1 cellular context compared by ENCODE assay signal in genomic region chr17:18260332-18261145, GRCh38.
A peak's percentile ranks its signal among the peaks of the same experiment; 100 is the strongest.
TF ChIP-seq lines count a peak whose summit lies in the region.

Gene MIEF2, plus strand, starts transcription at chr17:18260662. Its CDS starts 2,059 bp downstream, at chr17:18262721.

TF ChIP-seq in HepG2, 621 proteins besides CTCF, POLR2A, EP300 and RAD21 (continued from another document and continues in another):
- TF ChIP-seq SMAD3 (CRISPR knock-in tag; IDR thresholded peaks at IDR 0.05) (peak; percentile 41; the same call in 1 of the 2 replicates), IRF2 (CRISPR knock-in tag; IDR thresholded peaks at IDR 0.05) (peak; percentile 34; the same call in 1 of the 2 replicates), ATF6 (CRISPR knock-in tag; conservative IDR thresholded peaks at IDR 0.05) (no peak), GFI1 (CRISPR knock-in tag; IDR thresholded peaks at IDR 0.05; ENCODE audit: borderline replicate concordance) (0 out of 2 replicates have a peak, but pooled peaks have one; percentile 19), EEA1 (CRISPR knock-in tag; IDR thresholded peaks at IDR 0.05; ENCODE audit: borderline replicate concordance) (peak; percentile 28; the same call in 1 of the 2 replicates), NFE2L1 (CRISPR knock-in tag; IDR thresholded peaks at IDR 0.05; ENCODE audit: borderline replicate concordance) (no peak), ZMAT5 (CRISPR knock-in tag; IDR thresholded peaks at IDR 0.05; ENCODE audit: borderline replicate concordance, low read depth) (no peak), XRCC5 (optimal IDR thresholded peaks at IDR 0.05; ENCODE audit: low read length) (peak; percentile 79), ZNF430 (CRISPR knock-in tag; IDR thresholded peaks at IDR 0.05) (peak; percentile 87; the same call in 1 of the 2 replicates), CEBPG (CRISPR knock-in tag; IDR thresholded peaks at IDR 0.05) (no peak), ZNF337 (CRISPR knock-in tag; IDR thresholded peaks at IDR 0.05; ENCODE audit: borderline replicate concordance, low read depth) (no peak), SALL1 (CRISPR knock-in tag; IDR thresholded peaks at IDR 0.05) (peak; percentile 71), ZNF567 (CRISPR knock-in tag; IDR thresholded peaks at IDR 0.05; ENCODE audit: borderline replicate concordance) (no peak), TEAD3 (CRISPR knock-in tag; optimal IDR thresholded peaks at IDR 0.05; ENCODE audit: borderline replicate concordance) (peak; percentile 96), YY1 (IDR thresholded peaks at IDR 0.05; ENCODE audit: insufficient read depth, insufficient replicate concordance, low read depth, low read length) (no peak), SMARCE1 (IDR thresholded peaks at IDR 0.05; ENCODE audit: borderline replicate concordance) (no peak), CENPX (CRISPR knock-in tag; IDR thresholded peaks at IDR 0.05) (no peak), RBFOX2 (IDR thresholded peaks at IDR 0.05; ENCODE audit: low read depth, low read length) (peak; percentile 85), ZMYM3 (CRISPR knock-in tag; IDR thresholded peaks at IDR 0.05) (peak; percentile 56; the same call in 1 of the 2 replicates), SUZ12 (IDR thresholded peaks at IDR 0.05; ENCODE audit: low read depth, low read length) (no peak), ZNF598 (CRISPR knock-in tag; IDR thresholded peaks at IDR 0.05; ENCODE audit: borderline replicate concordance) (no peak; the same call in 1 of the 2 replicates), TAF15 (IDR thresholded peaks at IDR 0.05; ENCODE audit: low read depth, low read length, poor library complexity, severe bottlenecking) (no peak), PHB2 (IDR thresholded peaks at IDR 0.05; ENCODE audit: partially characterized antibody) (no peak), ARID3A (IDR thresholded peaks at IDR 0.05; ENCODE audit: low read depth, low read length) (no peak), MYPOP (CRISPR knock-in tag; IDR thresholded peaks at IDR 0.05) (peak; percentile 51; the same call in 1 of the 2 replicates), RFX5 (IDR thresholded peaks at IDR 0.05; ENCODE audit: low read depth, low read length) (0 out of 2 replicates have a peak, but pooled peaks have one; percentile 40), CBFB (CRISPR knock-in tag; IDR thresholded peaks at IDR 0.05) (peak; percentile 36), MEIS1 (CRISPR knock-in tag; IDR thresholded peaks at IDR 0.05; ENCODE audit: borderline replicate concordance) (peak; percentile 65; the same call in 1 of the 2 replicates), ZNF569 (CRISPR knock-in tag; IDR thresholded peaks at IDR 0.05; ENCODE audit: borderline replicate concordance) (no peak), HOXA9 (CRISPR knock-in tag; IDR thresholded peaks at IDR 0.05; ENCODE audit: borderline replicate concordance) (peak; percentile 70; the same call in 1 of the 2 replicates), ZNF839 (CRISPR knock-in tag; IDR thresholded peaks at IDR 0.05; ENCODE audit: borderline replicate concordance) (no peak; the same call in 1 of the 2 replicates), ZC3H13 (CRISPR knock-in tag; IDR thresholded peaks at IDR 0.05) (no peak), ZNF775 (CRISPR knock-in tag; IDR thresholded peaks at IDR 0.05; ENCODE audit: borderline replicate concordance) (no peak), KDM2A (CRISPR knock-in tag; IDR thresholded peaks at IDR 0.05; ENCODE audit: borderline replicate concordance, low read depth) (peak; percentile 76), ZBTB8A (CRISPR knock-in tag; IDR thresholded peaks at IDR 0.05; ENCODE audit: borderline replicate concordance, low read depth) (no peak), HNRNPK (IDR thresholded peaks at IDR 0.05; ENCODE audit: low read depth, low read length, poor library complexity, severe bottlenecking) (peak; percentile 11), SPEN (CRISPR knock-in tag; IDR thresholded peaks at IDR 0.05; ENCODE audit: low read depth) (peak; percentile 46), ZSCAN12 (CRISPR knock-in tag; IDR thresholded peaks at IDR 0.05) (no peak), LBX2 (CRISPR knock-in tag; IDR thresholded peaks at IDR 0.05; ENCODE audit: borderline replicate concordance) (no peak; the same call in 1 of the 2 replicates), ZNF10 (CRISPR knock-in tag; IDR thresholded peaks at IDR 0.05; ENCODE audit: borderline replicate concordance, low read depth) (no peak), BRCA1 (CRISPR knock-in tag; IDR thresholded peaks at IDR 0.05) (no peak), NONO (IDR thresholded peaks at IDR 0.05) (no peak), NONO (CRISPR knock-in tag; conservative IDR thresholded peaks at IDR 0.05) (peak; percentile 64; the same call in 1 of the 2 replicates), NFATC3 (CRISPR knock-in tag; IDR thresholded peaks at IDR 0.05) (peak; percentile 78; the same call in 1 of the 2 replicates), TOPORS (CRISPR knock-in tag; IDR thresholded peaks at IDR 0.05) (no peak), ZNF510 (CRISPR knock-in tag; IDR thresholded peaks at IDR 0.05; ENCODE audit: low read depth) (no peak), ATF1 (CRISPR knock-in tag; IDR thresholded peaks at IDR 0.05) (peak; percentile 70; the same call in 1 of the 2 replicates), ZNF781 (CRISPR knock-in tag; IDR thresholded peaks at IDR 0.05; ENCODE audit: borderline replicate concordance, not compliant biosample characterization) (no peak), ATRX (CRISPR knock-in tag; IDR thresholded peaks at IDR 0.05; ENCODE audit: borderline replicate concordance) (no peak), ZNF646 (CRISPR knock-in tag; IDR thresholded peaks at IDR 0.05) (no peak), FOXP4 (CRISPR knock-in tag; IDR thresholded peaks at IDR 0.05) (no peak), ZNF3 (CRISPR knock-in tag; IDR thresholded peaks at IDR 0.05) (no peak), NFKB2 (CRISPR knock-in tag; IDR thresholded peaks at IDR 0.05; ENCODE audit: borderline replicate concordance) (peak; percentile 13; the same call in 1 of the 2 replicates), RNF219 (CRISPR knock-in tag; IDR thresholded peaks at IDR 0.05) (no peak; the same call in 1 of the 2 replicates), ZNF263 (CRISPR knock-in tag; IDR thresholded peaks at IDR 0.05) (no peak), ZNF720 (CRISPR knock-in tag; IDR thresholded peaks at IDR 0.05) (no peak)
